Comparison of ENCODE assay signal across 22 cellular contexts in the genomic region with DNA sequence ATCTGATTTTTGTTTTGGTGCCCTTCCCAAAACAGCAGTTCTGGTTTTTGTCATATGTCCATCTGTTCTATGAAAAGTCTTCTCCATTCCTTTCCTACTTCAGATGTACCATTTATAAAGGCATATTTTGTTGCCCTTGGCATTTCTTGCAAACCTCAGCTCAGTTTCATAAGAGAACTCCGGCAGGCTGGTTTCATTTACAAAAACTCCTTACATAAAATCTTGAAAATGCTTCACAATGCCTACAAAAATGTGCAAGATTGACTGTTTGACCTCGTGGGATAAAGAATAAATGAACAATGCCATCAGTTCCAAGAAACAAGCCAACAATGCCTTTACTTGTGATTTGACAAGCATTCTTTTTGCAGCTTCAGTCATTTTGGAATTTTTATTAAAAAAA. TPM values are rescaled to one million over a fixed set of nuclear protein-coding genes. Genes with fewer than 3 reads are reported as not detected.
DNase-seq lines count a peak whose midpoint lies in the region; ATAC-seq, FAIRE-seq and TF ChIP-seq lines count a peak whose summit lies in the region.
"Had no signal": no experiment of that assay in that cellular context is flagged by ENCODE, and none has a peak within 500 bp of the region (broad histone marks: within the 10 kb centered on the region; RNA-seq: fewer than 3 reads in every experiment).

No MANE protein-coding gene starts in this region.

- no peaks in the 10 kb centered on the region for H3K4me1 Mint-ChIP-seq in CD14-positive monocyte
- H3K4me1 Mint-ChIP-seq: activated naive CD8-positive, alpha-beta T cell treated with anti-CD3 and anti-CD28 coated beads, Interleukin-2, amount 10 ng/mL, durations not matched to agents 7 days and 5 days; immature natural killer cell had no signal

- peak overlapping the region; percentile 43 for H3K27ac ChIP-seq in SJSA1
- H3K27ac ChIP-seq in endothelial cell of umbilical vein (ENCODE audit: insufficient read depth, low read depth, low read length) = no peak overlapping the region
- H3K27ac ChIP-seq: heart right ventricle, spleen, upper lobe of right lung had no signal

- no peaks in the 10 kb centered on the region for H3K27me3 Mint-ChIP-seq in CD14-positive monocyte (ENCODE audit: low read depth in 3 of 3)
- H3K27me3 Mint-ChIP-seq: activated naive CD8-positive, alpha-beta T cell treated with anti-CD3 and anti-CD28 coated beads, Interleukin-2, amount 10 ng/mL, durations not matched to agents 7 days and 5 days; activated T-helper 17 cell treated with anti-CD3 and anti-CD28 coated beads, Interleukin-2, amount 50 U/mL, for 72 hours had no signal

- H3K4me1 ChIP-seq in SJSA1 (replicated peaks) (peaks cover 11% of the 10 kb centered on the region), endothelial cell of umbilical vein (ENCODE audit: control insufficient read depth, extremely low read depth, insufficient read depth, low read length) (peaks cover 9% of the 10 kb centered on the region)
- H3K4me1 ChIP-seq: spleen, upper lobe of right lung had no signal

- H3K9me3 ChIP-seq in SJSA1 (replicated peaks) = no peaks in the 10 kb centered on the region
- no peaks in the 10 kb centered on the region for H3K9me3 ChIP-seq in endothelial cell of umbilical vein (replicated peaks; ENCODE audit: control insufficient read depth, insufficient read depth, low read length)
- H3K9me3 ChIP-seq: Caco-2, heart right ventricle, mucosa of descending colon, spleen, upper lobe of right lung had no signal

- FAIRE-seq in endothelial cell of umbilical vein (lab: Jason Lieb, UNC) = peak; percentile 4
- FAIRE-seq: GM18507 had no signal

- no peaks in the 10 kb centered on the region for H3K27me3 ChIP-seq in SJSA1 (replicated peaks)
- no peaks in the 10 kb centered on the region for H3K27me3 ChIP-seq in endothelial cell of umbilical vein (ENCODE audit: control insufficient read depth in 2 of 2, insufficient read depth in 2 of 2, low read length in 2 of 2)
- H3K27me3 ChIP-seq: heart right ventricle, spleen, upper lobe of right lung had no signal

- POLR2A ChIA-PET in endothelial cell of umbilical vein (lab: Charles Lee) = no interaction called here

- H3K79me2 ChIP-seq in endothelial cell of umbilical vein (ENCODE audit: control insufficient read depth, insufficient read depth, low read length) = no peaks in the 10 kb centered on the region

- no peak overlapping the region for H3K4me2 ChIP-seq in endothelial cell of umbilical vein (ENCODE audit: insufficient read depth, low read length)

- peaks cover 81 to 94% of the 10 kb centered on the region in 2 donors for H3K36me3 Mint-ChIP-seq in CD14-positive monocyte

- intact Hi-C loops in endothelial cell of umbilical vein (cut with micrococcal nuclease) (no loop called here), CD14-positive monocyte (cut with micrococcal nuclease) (no loop called here)

- ATAC-seq in HG03354 (IDR thresholded peaks at IDR 0.05; ENCODE audit: poor library complexity, severe bottlenecking, unreplicated experiment) = no peak
- ATAC-seq: activated T-helper 17 cell treated with anti-CD3 and anti-CD28 coated beads, Interleukin-2, amount 50 U/mL, for 72 hours; mucosa of descending colon; upper lobe of right lung had no signal

- no peaks in the 10 kb centered on the region for H3K9me3 Mint-ChIP-seq in CD14-positive monocyte
- H3K9me3 Mint-ChIP-seq: activated naive CD8-positive, alpha-beta T cell treated with anti-CD3 and anti-CD28 coated beads, Interleukin-2, amount 10 ng/mL, durations not matched to agents 7 days and 5 days; activated T-helper 17 cell treated with anti-CD3 and anti-CD28 coated beads, Interleukin-2, amount 50 U/mL, for 72 hours; immature natural killer cell had no signal

- H3K9ac ChIP-seq in endothelial cell of umbilical vein (replicated peaks; ENCODE audit: extremely low read depth, insufficient read depth, low read length) = no peak overlapping the region

- H3K4me3 ChIP-seq in SJSA1 (no peak overlapping the region), endothelial cell of umbilical vein (replicated peaks in 1 of 3; ENCODE audit: insufficient read depth in 1 of 3, low read depth in 1 of 3, low read length in 3 of 3) (no peak overlapping the region)
- H3K4me3 ChIP-seq: heart right ventricle, mucosa of descending colon, spleen, upper lobe of right lung had no signal

- CTCF ChIA-PET in endothelial cell of umbilical vein (lab: Charles Lee) = interaction anchor here (1.0 to 1.9 kb wide), 4 partner anchors 8 to 98 kb away, joined by 3 to 6 read pairs (median 3); a partner anchor contains a TSS

- no TSS peak for BruUV-seq in endothelial cell of umbilical vein (replicated peaks; lab: Mats Ljungman, UMichigan)

- TF ChIP-seq CTCF in endothelial cell of umbilical vein (IDR thresholded peaks at IDR 0.05; ENCODE audit: extremely low read depth in 1 of 2, insufficient read depth in 1 of 2, low read depth in 1 of 2, low read length in 2 of 2) (no peak), CD14-positive monocyte (IDR thresholded peaks at IDR 0.05) (no peak)

- H3K27ac Mint-ChIP-seq in CD14-positive monocyte = no peak overlapping the region
- H3K27ac Mint-ChIP-seq: activated naive CD8-positive, alpha-beta T cell treated with anti-CD3 and anti-CD28 coated beads, Interleukin-2, amount 10 ng/mL, durations not matched to agents 7 days and 5 days had no signal

- dilution Hi-C loops in endothelial cell of umbilical vein (cut with MboI; ENCODE audit: extremely low pct_ligation_motif_present, low sequenced_read_pairs) = no loop called here

- no peak for TF ChIP-seq POLR2A in endothelial cell of umbilical vein (IDR thresholded peaks at IDR 0.05; ENCODE audit: low read depth, low read length)

- H4K20me1 ChIP-seq in endothelial cell of umbilical vein (replicated peaks; ENCODE audit: control insufficient read depth, extremely low read depth, insufficient read depth, low read length) = no peaks in the 10 kb centered on the region

- no peak overlapping the region for H3K4me3 Mint-ChIP-seq in CD14-positive monocyte
- H3K4me3 Mint-ChIP-seq: activated naive CD8-positive, alpha-beta T cell treated with anti-CD3 and anti-CD28 coated beads, Interleukin-2, amount 10 ng/mL, durations not matched to agents 7 days and 5 days; activated T-helper 17 cell treated with anti-CD3 and anti-CD28 coated beads, Interleukin-2, amount 50 U/mL, for 72 hours; immature natural killer cell had no signal

- peak; percentile 25 for DNase-seq in EL
- no peak for DNase-seq in SJSA1 (ENCODE audit: low read depth in 1 of 2, low spot score in 2 of 2)
- DNase-seq in endothelial cell of umbilical vein (ENCODE audit: low read depth, low spot score) = no peak
- DNase-seq in pons (ENCODE audit: low spot score) = peak; percentile 5
- DNase-seq in DMS114 treated with DMSO at 0.1 percent for 48 hours (lab: John Stamatoyannopoulos, UW; ENCODE audit: unreplicated experiment) = no peak
- no peak for DNase-seq in NCI-H526 treated with DMSO at 0.1 percent for 48 hours (lab: John Stamatoyannopoulos, UW)
- no peak for DNase-seq in CD14-positive monocyte (ENCODE audit: low spot score)
- DNase-seq: activated naive CD8-positive, alpha-beta T cell treated with anti-CD3 and anti-CD28 coated beads, Interleukin-2, amount 10 ng/mL, durations not matched to agents 7 days and 5 days; Caco-2; effector CD8-positive, alpha-beta T cell; heart right ventricle; immature natural killer cell; mucosa of descending colon; NCI-H1105; NCI-H2081; NCI-H446 treated with DMSO at 0.1 percent for 48 hours; spleen; SW 1271; upper lobe of right lung had no signal

- H3K36me3 ChIP-seq in SJSA1 (peaks cover 83% of the 10 kb centered on the region), endothelial cell of umbilical vein (ENCODE audit: control insufficient read depth in 2 of 2, extremely low read depth in 1 of 2, insufficient read depth in 2 of 2, low read length in 2 of 2) (peaks cover 15 to 18% of the 10 kb centered on the region in 2 experiments)

- peaks cover 3% of the 10 kb centered on the region for H3K9me1 ChIP-seq in endothelial cell of umbilical vein (replicated peaks; ENCODE audit: control insufficient read depth, extremely low read depth, insufficient read depth, low read length)

- H2AFZ ChIP-seq in endothelial cell of umbilical vein (ENCODE audit: low read depth, low read length) = no peak overlapping the region

TF ChIP-seq in endothelial cell of umbilical vein, 7 proteins besides CTCF, POLR2A, EP300 and RAD21:
- no peak for TF ChIP-seq POLR2AphosphoS5 (IDR thresholded peaks at IDR 0.05; ENCODE audit: insufficient read depth, low read depth, low read length)
- no peak for TF ChIP-seq MYC (IDR thresholded peaks at IDR 0.05; ENCODE audit: low read depth, low read length)
- TF ChIP-seq GATA2 (IDR thresholded peaks at IDR 0.05; ENCODE audit: insufficient read depth, insufficient read length, low read depth, low read length) = no peak
- no peak for TF ChIP-seq JUN (IDR thresholded peaks at IDR 0.05; ENCODE audit: borderline replicate concordance, insufficient read depth, insufficient read length, low read depth)
- TF ChIP-seq EZH2 (IDR thresholded peaks at IDR 0.05; ENCODE audit: borderline replicate concordance, low read depth, low read length, severe bottlenecking) = no peak
- TF ChIP-seq FOS (IDR thresholded peaks at IDR 0.05; ENCODE audit: borderline replicate concordance, insufficient read depth, low read length) = no peak
- TF ChIP-seq, protein P1, sequence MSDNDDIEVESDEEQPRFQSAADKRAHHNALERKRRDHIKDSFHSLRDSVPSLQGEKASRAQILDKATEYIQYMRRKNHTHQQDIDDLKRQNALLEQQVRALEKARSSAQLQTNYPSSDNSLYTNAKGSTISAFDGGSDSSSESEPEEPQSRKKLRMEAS (IDR thresholded peaks at IDR 0.05; ENCODE audit: insufficient read depth, insufficient read length) = no peak
TF ChIP-seq in endothelial cell of umbilical vein: peak in this region for 0.

RNA-seq across cellular contexts. Expression of a gene that starts 39.1 kb away (rescaled TPM):
- total RNA-seq in SJSA1 (2014; rRNA removed; shearing (Covaris generic)) = 138 and 171 TPM in 2 replicates
- total RNA-seq in endothelial cell of umbilical vein = 72.0 and 76.2 TPM in 2 replicates
- polyA plus RNA-seq in endothelial cell of umbilical vein = 20.1 and 29.5 TPM in 2 replicates
- polyA plus RNA-seq in endothelial cell of umbilical vein (2011; cell fraction: cytosol; rRNA removed) = 67.0 and 69.8 TPM in 2 replicates
- polyA plus RNA-seq in endothelial cell of umbilical vein (2011; cell fraction: nucleus; rRNA removed) = 42.7 and 48.3 TPM in 2 replicates
- 86.2 and 115 TPM in 2 replicates for polyA plus RNA-seq in endothelial cell of umbilical vein (2012)
- 12.9 and 13.4 TPM in 2 replicates for polyA minus RNA-seq in endothelial cell of umbilical vein
- polyA minus RNA-seq in endothelial cell of umbilical vein (2011; cell fraction: cytosol; rRNA and poly(A)+ RNA removed) = 24.4 TPM
- polyA minus RNA-seq in endothelial cell of umbilical vein (2011; cell fraction: nucleus; rRNA and poly(A)+ RNA removed) = 24.6 and 29.6 TPM in 2 replicates
- under 1 TPM; 0.10 to 0.39 TPM for polyA plus RNA-seq in CD14-positive monocyte

Comparison
In these comparisons a context has a peak if more than half of its experiments do, and no peak if none do; other contexts are left out.
1. DNase-seq: peak in EL (single experiment) and pons (single experiment); none in SJSA1 (0 of 2), endothelial cell of umbilical vein (single experiment), DMS114 treated with DMSO at 0.1 percent for 48 hours (single experiment), NCI-H526 treated with DMSO at 0.1 percent for 48 hours (single experiment) and CD14-positive monocyte (single experiment).